2 cellular contexts compared by ENCODE assay signal in the genomic region with DNA sequence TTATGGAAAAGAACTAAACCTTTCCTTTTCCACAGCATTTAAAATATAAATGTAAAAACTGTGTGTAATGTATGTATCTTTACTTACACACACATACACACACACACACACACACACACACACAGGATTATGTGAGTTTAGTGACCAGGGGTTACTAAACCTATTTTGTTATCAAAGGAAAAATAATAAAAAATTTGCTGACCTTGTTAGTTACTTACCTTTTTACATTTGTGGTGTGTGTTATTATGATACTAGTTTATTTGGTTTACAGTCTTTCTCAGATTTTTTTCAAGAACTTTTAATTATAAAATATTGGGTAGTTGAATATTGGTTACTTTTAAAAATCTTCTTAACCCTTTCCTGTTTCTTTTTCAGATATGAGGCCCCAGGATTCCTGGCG.
TF ChIP-seq lines count a peak whose summit lies in the region.

No MANE protein-coding gene starts in this region.

TF ChIP-seq in IMR-90, 13 proteins besides CTCF, POLR2A, EP300 and RAD21:
- peak; percentile 7; the same call in 1 of the 2 replicates for TF ChIP-seq MAFK (IDR thresholded peaks at IDR 0.05; ENCODE audit: low read depth, low read length)
- no peak for TF ChIP-seq CEBPB (IDR thresholded peaks at IDR 0.05; ENCODE audit: low read depth, low read length)

TF ChIP-seq in K562, 482 proteins besides CTCF, POLR2A, EP300 and RAD21:
- TF ChIP-seq ZNF316 (IDR thresholded peaks at IDR 0.05) (peak; percentile 58), CBX2 (IDR thresholded peaks at IDR 0.05; ENCODE audit: insufficient read depth, low read length, poor library complexity, severe bottlenecking) (no peak)
